16 cellular contexts compared by ENCODE assay signal in genomic region chr7:100696123-100696521, GRCh38. TPM values are rescaled to one million over a fixed set of nuclear protein-coding genes. Genes with fewer than 3 reads are reported as not detected.
A peak's percentile ranks its signal among the peaks of the same experiment; 100 is the strongest.
DNase-seq lines count a peak whose midpoint lies in the region; ATAC-seq and TF ChIP-seq lines count a peak whose summit lies in the region.
"Had no signal": no experiment of that assay in that cellular context is flagged by ENCODE, and none has a peak within 500 bp of the region (broad histone marks: within the 10 kb centered on the region; RNA-seq: fewer than 3 reads in every experiment).

No MANE protein-coding gene starts in this region.

- intact Hi-C loops in CD4-positive, alpha-beta T cell (cut with DNase I, micrococcal nuclease) = no loop called here

- POLR2A ChIA-PET in CD4-positive, alpha-beta T cell (lab: Charles Lee) = interaction anchor here (0.8 to 3.7 kb wide), 2 partner anchors 9 to 23 kb away, joined by 4 to 27 read pairs; partner anchors contain the start of gene POP7

- peaks cover 12% of the 10 kb centered on the region for H3K36me3 Mint-ChIP-seq in CD4-positive, alpha-beta T cell (ENCODE audit: low read depth)
- peaks cover under 1% of the 10 kb centered on the region for H3K36me3 Mint-ChIP-seq in IgD-negative memory B cell

- CTCF ChIA-PET in CD4-positive, alpha-beta T cell (lab: Charles Lee) = interaction anchor here (0.5 to 6.6 kb wide), 2 partner anchors 9 to 242 kb away, joined by 3 to 59 read pairs; partner anchors contain the start of gene POP7

- H3K9me3 Mint-ChIP-seq in CD4-positive, alpha-beta T cell = no peaks in the 10 kb centered on the region
- no peaks in the 10 kb centered on the region for H3K9me3 Mint-ChIP-seq in IgD-negative memory B cell

- no peak for DNase-seq in CD4-positive, alpha-beta T cell
- DNase-seq in stimulated activated CD4-positive, alpha-beta T cell treated with anti-CD3 and anti-CD28 coated beads, Interleukin-1b, Interleukin-23, amount 100 ng/mL, for 48 hours = no peak
- DNase-seq in DMS153 (lab: John Stamatoyannopoulos, UW) (no peak), GOT3 (lab: John Stamatoyannopoulos, UW) (no peak)
- DNase-seq: brain microvascular endothelial cell; DMS79; effector CD4-positive, alpha-beta T cell; foreskin keratinocyte; kidney glomerular epithelial cell; NCI-H2171; stimulated activated CD4-positive, alpha-beta T cell treated with anti-CD3 and anti-CD28 coated beads, Interleukin-4, amount 100 ng/mL, for 4 hours had no signal

- peak overlapping the region; percentile 72 for H3K27ac Mint-ChIP-seq in CD4-positive, alpha-beta T cell
- peak overlapping the region; percentile 80 to 95 (median 86) for H3K27ac Mint-ChIP-seq in IgD-negative memory B cell

- peak overlapping the region; percentile 2 for H3K4me3 ChIP-seq in iPS-18a (ENCODE audit: low read length)
- H3K4me3 ChIP-seq: right atrium auricular region had no signal

- no peaks in the 10 kb centered on the region for H3K27me3 Mint-ChIP-seq in CD4-positive, alpha-beta T cell
- H3K27me3 Mint-ChIP-seq in IgD-negative memory B cell = peaks cover 3% of the 10 kb centered on the region

- no peaks in the 10 kb centered on the region for H3K9me3 ChIP-seq in CD4-positive, alpha-beta T cell (ENCODE audit: control insufficient read depth, low read length)
- no peaks in the 10 kb centered on the region for H3K9me3 ChIP-seq in iPS-18a (ENCODE audit: control insufficient read depth, low read depth, low read length)
- H3K9me3 ChIP-seq: right atrium auricular region had no signal

- H3K4me1 ChIP-seq in iPS-18a (ENCODE audit: control insufficient read depth, low read depth, low read length) = peaks cover 13% of the 10 kb centered on the region

- H3K4me1 Mint-ChIP-seq in CD4-positive, alpha-beta T cell (ENCODE audit: low read depth) = peaks cover 27% of the 10 kb centered on the region
- peaks cover 23 to 28% (median 24%) of the 10 kb centered on the region in 3 donors for H3K4me1 Mint-ChIP-seq in IgD-negative memory B cell

- H3K4me3 Mint-ChIP-seq in CD4-positive, alpha-beta T cell = peak overlapping the region; percentile 62
- H3K4me3 Mint-ChIP-seq in IgD-negative memory B cell = peak overlapping the region in 3 of 4 donors; percentile 32 to 84 (median 78)

- H3K9ac ChIP-seq in iPS-18a (ENCODE audit: low read length) = no peak overlapping the region

- no peak for ATAC-seq in CD4-positive, alpha-beta T cell (ENCODE audit: poor library complexity)
- ATAC-seq: foreskin keratinocyte, SK-N-SH treated with all-trans-retinoic acid at 6 μM for 48 hours had no signal

- H3K36me3 ChIP-seq in iPS-18a (ENCODE audit: control insufficient read depth, low read depth, low read length) = peaks cover 6% of the 10 kb centered on the region
- H3K36me3 ChIP-seq: right atrium auricular region had no signal

- TF ChIP-seq CTCF in CD4-positive, alpha-beta T cell (IDR thresholded peaks at IDR 0.05) = no peak

- H3K27ac ChIP-seq in CD4-positive, alpha-beta T cell (ENCODE audit: low read depth, low read length) = no peak overlapping the region
- peak overlapping the region; percentile 2 for H3K27ac ChIP-seq in iPS-18a (ENCODE audit: low read length)
- H3K27ac ChIP-seq: brain microvascular endothelial cell, foreskin keratinocyte, right atrium auricular region had no signal

- no peaks in the 10 kb centered on the region for H3K27me3 ChIP-seq in CD4-positive, alpha-beta T cell (ENCODE audit: control insufficient read depth, insufficient read depth, low read length)
- no peaks in the 10 kb centered on the region for H3K27me3 ChIP-seq in iPS-18a (ENCODE audit: control insufficient read depth, insufficient read depth, low read length)
- H3K27me3 ChIP-seq: brain microvascular endothelial cell, foreskin keratinocyte, right atrium auricular region had no signal

RNA-seq across cellular contexts. Expression of gene GIGYF1, which starts 2.1 kb away (rescaled TPM):
- 10 to 100 TPM; 75.5 to 78.8 TPM for total RNA-seq in CD4-positive, alpha-beta T cell
- polyA plus RNA-seq in IgD-negative memory B cell = 2.6 TPM

RNA-seq across cellular contexts. Expression of gene POP7, which starts 9.8 kb away (rescaled TPM):
- 1 to 10 TPM; 7.4 to 7.5 TPM for total RNA-seq in CD4-positive, alpha-beta T cell
- polyA plus RNA-seq in IgD-negative memory B cell = 48.6 TPM

RNA-seq across cellular contexts. Expression of gene GNB2, which starts 22.6 kb away (rescaled TPM):
- 10 to 100 TPM; 87.8 to 91.9 TPM for total RNA-seq in CD4-positive, alpha-beta T cell
- polyA plus RNA-seq in IgD-negative memory B cell = 62.7 TPM

RNA-seq across cellular contexts. Expression of gene EPO, which starts 24.1 kb away (rescaled TPM):
- not detected for total RNA-seq in CD4-positive, alpha-beta T cell
- not detected for polyA plus RNA-seq in IgD-negative memory B cell
- total RNA-seq: M059J, right atrium auricular region had no signal

RNA-seq across cellular contexts. Expression of gene ZAN, which starts 37.3 kb away (rescaled TPM):
- not detected for total RNA-seq in CD4-positive, alpha-beta T cell
- not detected for polyA plus RNA-seq in IgD-negative memory B cell
- total RNA-seq: M059J, right atrium auricular region had no signal
